Comparison of ENCODE assay signal across 8 cellular contexts in genomic region chr2:24492283-24493272, GRCh38. TPM values are rescaled to one million over a fixed set of nuclear protein-coding genes. Genes with fewer than 3 reads are reported as not detected.
A peak's percentile ranks its signal among the peaks of the same experiment; 100 is the strongest.
DNase-seq lines count a peak whose midpoint lies in the region; ATAC-seq and TF ChIP-seq lines count a peak whose summit lies in the region.

No MANE protein-coding gene starts in this region.

- peak overlapping the region; percentile 90 for H3K4me3 ChIP-seq in choroid plexus epithelial cell (ENCODE audit: low read depth, low read length)
- peak overlapping the region; percentile 77 to 81 (median 80) for H3K4me3 ChIP-seq in thyroid gland (replicated peaks in 1 of 3)

- H3K27me3 ChIP-seq in thyroid gland = no peaks in the 10 kb centered on the region

- 50 to 55% methylated on average over 20 of the region's 20 CpGs for WGBS in thyroid gland, 2 donors

- no peaks in the 10 kb centered on the region for H3K36me3 ChIP-seq in thyroid gland

- intact Hi-C loops in thyroid gland (cut with DNase I) = no loop called here

- no peak for ATAC-seq in HG03354 (IDR thresholded peaks at IDR 0.05; ENCODE audit: poor library complexity, severe bottlenecking, unreplicated experiment)

- H3K4me1 ChIP-seq in thyroid gland = peaks cover 13 to 14% of the 10 kb centered on the region in 2 donors

- H3K9me3 ChIP-seq in thyroid gland = no peaks in the 10 kb centered on the region

- no peak for TF ChIP-seq POLR2A in thyroid gland (IDR thresholded peaks at IDR 0.05)

- peak overlapping the region in 2 of 3 donors; percentile 76 to 78 for H3K27ac ChIP-seq in thyroid gland

- DNase-seq in DMS53 (lab: John Stamatoyannopoulos, UW) (peak; percentile 37), DMS53 treated with DMSO at 0.1 percent for 48 hours (lab: John Stamatoyannopoulos, UW; ENCODE audit: unreplicated experiment) (no peak), NCI-H748 treated with DMSO at 0.1 percent for 48 hours (lab: John Stamatoyannopoulos, UW) (peak; percentile 3), choroid plexus epithelial cell (ENCODE audit: low read depth) (peak; percentile 39), lung microvascular endothelial cell (ENCODE audit: low read depth in 2 of 2) (peak; percentile 12 to 26), thyroid gland (no peak), AG08395 (ENCODE audit: low spot score) (no peak)

- TF ChIP-seq CTCF in choroid plexus epithelial cell (conservative IDR thresholded peaks at IDR 0.05; ENCODE audit: low read depth, low read length) (no peak), thyroid gland (IDR thresholded peaks at IDR 0.05) (no peak)

RNA-seq across cellular contexts. Expression of gene NCOA1, which starts 1.5 kb away (rescaled TPM):
- 5.0 and 10.7 TPM in 2 replicates for total RNA-seq in lung microvascular endothelial cell
- total RNA-seq in thyroid gland = 10 to 100 TPM; 29.9 to 51.9 (median 40.1) TPM

Comparison
In these comparisons a context has a peak if more than half of its experiments do, and no peak if none do; other contexts are left out.
1. DNase-seq: peak in DMS53 (single experiment), NCI-H748 treated with DMSO at 0.1 percent for 48 hours (single experiment), choroid plexus epithelial cell (single experiment) and lung microvascular endothelial cell (2 of 2); none in DMS53 treated with DMSO at 0.1 percent for 48 hours (single experiment), thyroid gland (0 of 2) and AG08395 (single experiment).